22 cellular contexts compared by ENCODE assay signal in the genomic region with DNA sequence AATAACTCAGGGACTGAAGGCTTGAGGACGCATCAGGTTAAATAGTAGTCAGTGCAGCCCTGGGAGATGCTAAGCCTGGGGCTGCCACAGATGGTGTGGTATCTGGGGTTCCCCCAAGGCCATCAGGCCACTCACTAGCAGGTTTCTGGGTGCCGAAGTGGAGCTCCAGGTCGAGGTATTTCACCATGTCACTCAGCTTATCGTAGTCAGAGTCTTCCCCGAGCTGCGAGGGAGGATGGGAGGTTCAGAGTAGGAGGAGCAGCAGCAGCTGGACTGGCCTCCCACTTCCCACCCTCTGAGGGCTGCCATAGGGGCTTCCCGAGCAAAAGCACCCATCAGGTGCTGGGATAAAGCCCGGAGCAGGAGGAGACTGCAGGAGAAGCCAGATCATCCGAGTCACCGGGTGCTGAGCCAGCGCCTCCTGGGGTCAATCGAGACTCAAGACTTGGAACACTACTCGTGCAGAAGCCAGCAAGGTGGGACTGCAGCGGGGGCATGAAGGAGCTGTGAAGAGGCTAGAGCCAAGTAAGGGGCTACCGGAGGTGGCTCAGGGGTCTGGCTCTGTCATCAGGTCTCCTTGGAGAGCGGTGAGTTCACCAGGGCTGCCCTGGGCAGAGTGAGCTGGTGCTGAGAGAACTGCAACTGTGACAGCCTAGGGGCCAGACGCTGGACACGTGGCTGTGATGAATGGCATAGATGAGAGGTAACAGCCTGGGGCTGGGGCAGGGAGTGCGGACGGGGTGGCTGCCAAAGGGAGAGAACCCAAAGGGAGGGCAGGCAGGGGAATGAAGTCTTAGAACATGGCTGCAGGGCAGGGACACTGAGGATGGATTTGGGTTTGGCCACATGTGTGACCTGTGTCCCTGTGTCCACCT. TPM values are rescaled to one million over a fixed set of nuclear protein-coding genes. Genes with fewer than 3 reads are reported as not detected.
DNase-seq lines count a peak whose midpoint lies in the region; ATAC-seq, FAIRE-seq and TF ChIP-seq lines count a peak whose summit lies in the region.
"Had no signal": no experiment of that assay in that cellular context is flagged by ENCODE, and none has a peak within 500 bp of the region (broad histone marks: within the 10 kb centered on the region; RNA-seq: fewer than 3 reads in every experiment).

No MANE protein-coding gene starts in this region.

- H2BK20ac ChIP-seq in H9 (ENCODE audit: low read depth, low read length, poor library complexity, severe bottlenecking), result no peak overlapping the region

- CTCF ChIA-PET in K562 (lab: Yijun Ruan, JAX; ENCODE audit: low intra/inter-chr PET ratio), result no interaction called here

- H2AFZ ChIP-seq in K562 (ENCODE audit: low read depth, low read length) (peak overlapping the region; percentile 63), H9 (ENCODE audit: low read length) (no peak overlapping the region)

- no peak overlapping the region for H3T11ph ChIP-seq in H9 (ENCODE audit: low read length)

- no peak overlapping the region for H4K5ac ChIP-seq in H9 (ENCODE audit: insufficient read length, low read depth, low read length)

- WGBS in K562 (ENCODE audit: insufficient coverage, low coverage, missing lambda C conversion rate), result 6% methylated on average over 20 of the region's 20 CpGs
- WGBS in H9 (ENCODE audit: extremely low coverage, insufficient read length, low lambda C conversion rate), result no CpG with 5 or more reads among the region's 20 CpGs
- 60% methylated on average over 18 of the region's 20 CpGs for WGBS in suprapubic skin

- no peak overlapping the region for H3K18ac ChIP-seq in H9 (ENCODE audit: insufficient read length, low read depth, low read length)

- no peaks in the 10 kb centered on the region for H3K9me1 ChIP-seq in K562 (ENCODE audit: control insufficient read depth, insufficient read depth, low read length)

- DNase-seq in activated naive CD8-positive, alpha-beta T cell treated with anti-CD3 and anti-CD28 coated beads, Interleukin-2, amount 50 U/mL, for 24 hours, result no peak
- no peak for DNase-seq in activated naive CD8-positive, alpha-beta T cell treated with anti-CD3 and anti-CD28 coated beads for 36 hours
- DNase-seq in HuH-7 (ENCODE audit: low spot score) (peak; percentile 30), K562 (ENCODE audit: extremely low read depth in 1 of 4, low spot score in 3 of 4) (peak in 3 of 4 experiments; percentile 22 to 47 (median 41)), urothelium cell line (ENCODE audit: low spot score) (no peak), NCI-H1694 (lab: John Stamatoyannopoulos, UW) (no peak), H9 (no peak), suprapubic skin (ENCODE audit: low spot score in 2 of 2) (no peak)
- DNase-seq: activated CD4-positive, alpha-beta T cell treated with anti-CD3 and anti-CD28 coated beads for 1 hour; activated T-cell treated with anti-CD3 and anti-CD28 coated beads, Interleukin-2, amount 50 U/mL, for 72 hours; glutamatergic neuron; KBM-7; left colon; MV-4-11; NCI-H2029 had no signal

- H3K36me3 ChIP-seq in K562 (ENCODE audit: control insufficient read depth, insufficient read depth, low read length) (no peaks in the 10 kb centered on the region), suprapubic skin (no peaks in the 10 kb centered on the region)

- no peak overlapping the region for H3K56ac ChIP-seq in H9 (ENCODE audit: insufficient read length, low read depth, low read length)

- intact Hi-C loops in K562 (cut with micrococcal nuclease), result no loop called here

- H3K9me3 ChIP-seq in K562 (replicated peaks; ENCODE audit: control insufficient read depth, insufficient read depth, low read depth, low read length) (no peaks in the 10 kb centered on the region), H9 (ENCODE audit: control insufficient read depth, low read depth, low read length) (no peaks in the 10 kb centered on the region), suprapubic skin (no peaks in the 10 kb centered on the region)

- no peaks in the 10 kb centered on the region for H3K36me3 Mint-ChIP-seq in activated naive CD8-positive, alpha-beta T cell treated with anti-CD3 and anti-CD28 coated beads, Interleukin-2, amount 50 U/mL, for 24 hours (ENCODE audit: low read depth)
- H3K36me3 Mint-ChIP-seq in activated naive CD8-positive, alpha-beta T cell treated with anti-CD3 and anti-CD28 coated beads for 36 hours, result no peaks in the 10 kb centered on the region
- H3K36me3 Mint-ChIP-seq in H9 (ENCODE audit: insufficient read depth in 1 of 3, low read depth in 3 of 3), result peaks cover 0 to 3% (median under 1%) of the 10 kb centered on the region in 3 experiments; a peak in 2 of 7 replicates
- H3K36me3 Mint-ChIP-seq: brain; natural killer cell treated with Interleukin-12 subunit alpha and Interleukin-12 subunit beta and Interleukin-15 and Interleukin-18, amount 100 ng/mL, for 72 hours had no signal

- TF ChIP-seq EP300 in K562 (IDR thresholded peaks at IDR 0.05; ENCODE audit: low read length) (no peak), suprapubic skin (IDR thresholded peaks at IDR 0.05) (no peak)

- BruUV-seq in K562 (replicated peaks; lab: Mats Ljungman, UMichigan), result no TSS peak

- peaks cover 13 to 42% of the 10 kb centered on the region in 2 experiments; a peak in 4 of 5 replicates for H3K27me3 ChIP-seq in K562 (ENCODE audit: control insufficient read depth in 2 of 2, insufficient read depth in 2 of 2, low read length in 2 of 2)
- no peaks in the 10 kb centered on the region for H3K27me3 ChIP-seq in H9 (ENCODE audit: insufficient read depth, low read length)
- no peaks in the 10 kb centered on the region for H3K27me3 ChIP-seq in suprapubic skin

- TF ChIP-seq POLR2A in K562 (conservative IDR thresholded peaks at IDR 0.05) (no peak), suprapubic skin (IDR thresholded peaks at IDR 0.05) (no peak)

- in situ Hi-C loops in K562 (cut with MboI), result no loop called here

- no peak for TF ChIP-seq RAD21 in K562 (CRISPR knock-in tag; conservative IDR thresholded peaks at IDR 0.05 in 1 of 2, IDR thresholded peaks at IDR 0.05 in 1 of 2)

- H3K9me3 Mint-ChIP-seq in activated naive CD8-positive, alpha-beta T cell treated with anti-CD3 and anti-CD28 coated beads, Interleukin-2, amount 50 U/mL, for 24 hours, result no peaks in the 10 kb centered on the region
- H3K9me3 Mint-ChIP-seq in activated naive CD8-positive, alpha-beta T cell treated with anti-CD3 and anti-CD28 coated beads for 36 hours, result no peaks in the 10 kb centered on the region
- peaks cover 0 to 3% of the 10 kb centered on the region in 2 experiments; a peak in 2 of 5 replicates for H3K9me3 Mint-ChIP-seq in H9
- H3K9me3 Mint-ChIP-seq: activated T-cell treated with anti-CD3 and anti-CD28 coated beads, Interleukin-2, amount 50 U/mL, for 72 hours; brain; natural killer cell treated with Interleukin-12 subunit alpha and Interleukin-12 subunit beta and Interleukin-15 and Interleukin-18, amount 100 ng/mL, for 72 hours; stimulated activated effector memory CD8-positive, alpha-beta T cell treated with anti-CD3 and anti-CD28 coated beads, Interleukin-12 subunit alpha, Interleukin-12 subunit beta, amount 100 ng/mL, for 72 hours had no signal

- H3K4me2 ChIP-seq in K562 (ENCODE audit: insufficient read depth, low read length), result peak overlapping the region; percentile 38
- H3K4me2 ChIP-seq in H9 (ENCODE audit: insufficient read depth, insufficient read length, low read length), result no peak overlapping the region

- no peak overlapping the region for H4K91ac ChIP-seq in H9 (ENCODE audit: insufficient read length, low read depth, low read length)

- H2BK15ac ChIP-seq in H9 (ENCODE audit: low read depth, low read length), result no peak overlapping the region

- peak; percentile 69 for FAIRE-seq in K562 (lab: Jason Lieb, UNC)
- FAIRE-seq in urothelium cell line (lab: Jason Lieb, UNC), result peak; percentile 97
- FAIRE-seq: GM18507 had no signal

- no peak overlapping the region for H2BK120ac ChIP-seq in H9 (ENCODE audit: low read depth, low read length, poor library complexity, severe bottlenecking)

- TF ChIP-seq CTCF in K562 (IDR thresholded peaks at IDR 0.05 in 2 of 3, conservative IDR thresholded peaks at IDR 0.05 in 1 of 3; ENCODE audit: insufficient read depth in 2 of 3, low read depth in 1 of 3, low read length in 3 of 3), result no peak
- TF ChIP-seq CTCF in H9 (conservative IDR thresholded peaks at IDR 0.05), result no peak
- no peak for TF ChIP-seq CTCF in suprapubic skin (IDR thresholded peaks at IDR 0.05)

- no peak overlapping the region for H3K4me3 ChIP-seq in K562
- H3K4me3 ChIP-seq in suprapubic skin, result no peak overlapping the region

- no peak overlapping the region for H2BK12ac ChIP-seq in H9 (ENCODE audit: insufficient read length, low read depth, low read length)

- no peak overlapping the region for H2BK5ac ChIP-seq in H9 (ENCODE audit: insufficient read length, low read length)

- H3K27me3 Mint-ChIP-seq in activated naive CD8-positive, alpha-beta T cell treated with anti-CD3 and anti-CD28 coated beads, Interleukin-2, amount 50 U/mL, for 24 hours, result no peaks in the 10 kb centered on the region
- no peaks in the 10 kb centered on the region for H3K27me3 Mint-ChIP-seq in activated naive CD8-positive, alpha-beta T cell treated with anti-CD3 and anti-CD28 coated beads for 36 hours
- H3K27me3 Mint-ChIP-seq in H9 (ENCODE audit: low read depth), result peaks cover 6% of the 10 kb centered on the region
- H3K27me3 Mint-ChIP-seq: natural killer cell treated with Interleukin-12 subunit alpha and Interleukin-12 subunit beta and Interleukin-15 and Interleukin-18, amount 100 ng/mL, for 72 hours; progenitor cell of endocrine pancreas had no signal

- H3K9ac ChIP-seq in K562 (ENCODE audit: insufficient read depth in 1 of 2, low read depth in 2 of 2, low read length in 2 of 2) (peak overlapping the region in 1 of 2 experiments; percentile 80; a peak in 2 of 4 replicates), H9 (ENCODE audit: extremely low read depth, insufficient read length, low read length) (no peak overlapping the region)

- no peak overlapping the region for H3K27ac Mint-ChIP-seq in activated naive CD8-positive, alpha-beta T cell treated with anti-CD3 and anti-CD28 coated beads, Interleukin-2, amount 50 U/mL, for 24 hours
- no peak overlapping the region for H3K27ac Mint-ChIP-seq in activated naive CD8-positive, alpha-beta T cell treated with anti-CD3 and anti-CD28 coated beads for 36 hours
- peak overlapping the region in 1 of 3 experiments; percentile 40; a peak in 2 of 7 replicates for H3K27ac Mint-ChIP-seq in H9
- H3K27ac Mint-ChIP-seq: activated T-cell treated with anti-CD3 and anti-CD28 coated beads, Interleukin-2, amount 50 U/mL, for 72 hours; natural killer cell treated with Interleukin-12 subunit alpha and Interleukin-12 subunit beta and Interleukin-15 and Interleukin-18, amount 100 ng/mL, for 72 hours had no signal

- H3K23ac ChIP-seq in H9 (ENCODE audit: insufficient read length, low read depth, low read length), result no peak overlapping the region

- H3K23me2 ChIP-seq in H9 (ENCODE audit: insufficient read length, low read depth, low read length, poor library complexity, severe bottlenecking), result peaks cover 6% of the 10 kb centered on the region

- no peak overlapping the region for H3K14ac ChIP-seq in H9 (ENCODE audit: insufficient read depth, low read length)

- POLR2A ChIA-PET in K562 (lab: Yijun Ruan, JAX), result interaction anchor here (0.6 to 2.0 kb wide), 4 partner anchors 10 to 70 kb away, joined by 3 to 6 read pairs (median 4); no protein-coding TSS in a partner anchor

- no peaks in the 10 kb centered on the region for H3K79me1 ChIP-seq in H9 (ENCODE audit: insufficient read depth, low read depth, low read length, poor library complexity, severe bottlenecking)

- no peaks in the 10 kb centered on the region for H3K79me2 ChIP-seq in K562 (ENCODE audit: control insufficient read depth, insufficient read depth, low read length)
- no peaks in the 10 kb centered on the region for H3K79me2 ChIP-seq in H9 (ENCODE audit: insufficient read depth, low read length)

- H4K20me1 ChIP-seq in K562 (replicated peaks; ENCODE audit: control insufficient read depth, insufficient read depth, low read length) (peaks cover 4% of the 10 kb centered on the region; the same call in 1 of the 2 replicates), H9 (ENCODE audit: control insufficient read depth, insufficient read depth, insufficient read length) (no peaks in the 10 kb centered on the region)

- no peak overlapping the region for H4K8ac ChIP-seq in H9 (replicated peaks; ENCODE audit: insufficient read length, low read depth, low read length)

- ATAC-seq in activated naive CD8-positive, alpha-beta T cell treated with anti-CD3 and anti-CD28 coated beads, Interleukin-2, amount 50 U/mL, for 24 hours, result no peak
- no peak for ATAC-seq in K562
- ATAC-seq: activated T-cell treated with anti-CD3 and anti-CD28 coated beads, Interleukin-2, amount 50 U/mL, for 72 hours; left colon; natural killer cell treated with Interleukin-12 subunit alpha and Interleukin-12 subunit beta and Interleukin-15 and Interleukin-18, amount 100 ng/mL, for 72 hours; stimulated activated effector memory CD8-positive, alpha-beta T cell treated with anti-CD3 and anti-CD28 coated beads, Interleukin-12 subunit alpha, Interleukin-12 subunit beta, amount 100 ng/mL, for 72 hours had no signal

- H2AK5ac ChIP-seq in H9 (ENCODE audit: insufficient read length, low read length), result no peak overlapping the region

- peak overlapping the region; percentile 81 for H3K4me3 Mint-ChIP-seq in activated naive CD8-positive, alpha-beta T cell treated with anti-CD3 and anti-CD28 coated beads, Interleukin-2, amount 50 U/mL, for 24 hours
- H3K4me3 Mint-ChIP-seq in activated naive CD8-positive, alpha-beta T cell treated with anti-CD3 and anti-CD28 coated beads for 36 hours, result no peak overlapping the region
- H3K4me3 Mint-ChIP-seq in H9, result no peak overlapping the region; a peak in 1 of 5 replicates

- H3K4me1 ChIP-seq in K562 (replicated peaks in 1 of 2; ENCODE audit: control insufficient read depth in 2 of 2, insufficient read depth in 2 of 2, low read length in 2 of 2), result peaks cover 13 to 55% of the 10 kb centered on the region in 2 experiments
- H3K4me1 ChIP-seq in H9 (ENCODE audit: insufficient read depth, low read length), result no peaks in the 10 kb centered on the region
- peaks cover 14% of the 10 kb centered on the region for H3K4me1 ChIP-seq in suprapubic skin

- no peak overlapping the region for H3K4ac ChIP-seq in H9 (ENCODE audit: low read depth, low read length)

- peaks cover 4% of the 10 kb centered on the region for H3K4me1 Mint-ChIP-seq in activated naive CD8-positive, alpha-beta T cell treated with anti-CD3 and anti-CD28 coated beads, Interleukin-2, amount 50 U/mL, for 24 hours
- H3K4me1 Mint-ChIP-seq in activated naive CD8-positive, alpha-beta T cell treated with anti-CD3 and anti-CD28 coated beads for 36 hours, result peaks cover 7% of the 10 kb centered on the region
- peaks cover 4 to 10% of the 10 kb centered on the region in 2 experiments for H3K4me1 Mint-ChIP-seq in H9
- H3K4me1 Mint-ChIP-seq: brain had no signal

- H3K27ac ChIP-seq in K562 (ENCODE audit: extremely low read depth, low read depth, low read length), result no peak overlapping the region
- H3K27ac ChIP-seq in H9 (ENCODE audit: insufficient read length, low read depth, low read length), result no peak overlapping the region
- H3K27ac ChIP-seq in suprapubic skin, result no peak overlapping the region

RNA-seq across cellular contexts. Expression of gene KDELR2, which starts 22.0 kb away (rescaled TPM):
- total RNA-seq in activated naive CD8-positive, alpha-beta T cell treated with anti-CD3 and anti-CD28 coated beads for 36 hours, result 10 to 100 TPM; 63.0 to 67.3 TPM
- total RNA-seq in K562 (2011; cell fraction: chromatin; rRNA removed; ENCODE audit: low replicate concordance), result 94.9 and 147 TPM in 2 replicates
- 95.4 and 110 TPM in 2 replicates for total RNA-seq in K562 (2011; cell fraction: nucleolus; rRNA removed)
- total RNA-seq in K562 (2011; cell fraction: nucleoplasm; rRNA removed), result 163 and 235 TPM in 2 replicates
- 40.5 and 58.3 TPM in 2 replicates for total RNA-seq in K562 (2014; rRNA removed)
- total RNA-seq in K562 (2014; rRNA removed; fragmentation: Illumina TruSeq; extraction: Trizol), result 80.3 and 80.4 TPM in 2 replicates
- total RNA-seq in K562 (2015; rRNA removed; fragmentation: Illumina TruSeq; extraction: Trizol), result 61.2 and 67.6 TPM in 2 replicates
- 111 and 113 TPM in 2 replicates for total RNA-seq in K562 (2021)
- polyA plus RNA-seq in K562 (2011; rRNA removed), result 121 and 166 TPM in 2 replicates
- polyA plus RNA-seq in K562 (2011; cell fraction: cytosol; rRNA removed), result 75.6 and 141 TPM in 2 replicates
- 37.8 and 76.5 TPM in 2 replicates for polyA plus RNA-seq in K562 (2011; cell fraction: nucleus; rRNA removed)
- polyA plus RNA-seq in K562 (2012), result 65.3 and 95.8 TPM in 2 replicates
- 69.8 and 75.3 TPM in 2 replicates for polyA plus RNA-seq in K562 (2014; fragmentation: Illumina TruSeq; extraction: Trizol)
- 10 to 100 TPM; 27.4 to 27.9 TPM for polyA plus RNA-seq in K562 (2014; fragmentation: Nextera tagmentation; extraction: Ambion mirVana)
- polyA plus RNA-seq in K562 (2014; rRNA removed), result 51.3 and 67.0 TPM in 2 replicates
- polyA minus RNA-seq in K562 (2011; rRNA and poly(A)+ RNA removed), result 88.6 and 117 TPM in 2 replicates
- 54.8 and 56.9 TPM in 2 replicates for polyA minus RNA-seq in K562 (2011; cell fraction: cytosol; rRNA and poly(A)+ RNA removed)
- 15.2 and 34.5 TPM in 2 replicates for polyA minus RNA-seq in K562 (2011; cell fraction: nucleus; rRNA and poly(A)+ RNA removed)
- 86.5 and 91.8 TPM in 2 replicates for total RNA-seq in H9 (2021)
- 10 to 100 TPM; 62.4 to 70.5 (median 68.9) TPM for total RNA-seq in suprapubic skin

RNA-seq across cellular contexts. Expression of gene GRID2IP, which starts 45.3 kb away (rescaled TPM):
- under 1 TPM in 1 of 2 experiments, not detected in 1; 0.06 TPM for total RNA-seq in activated naive CD8-positive, alpha-beta T cell treated with anti-CD3 and anti-CD28 coated beads for 36 hours
- 0.09 TPM in 1 of 2 replicates, not detected in the other for total RNA-seq in K562 (2011; cell fraction: chromatin; rRNA removed; ENCODE audit: low replicate concordance)
- not detected in 2 replicates for total RNA-seq in K562 (2011; cell fraction: nucleolus; rRNA removed)
- not detected in 2 replicates for total RNA-seq in K562 (2011; cell fraction: nucleoplasm; rRNA removed)
- not detected in 2 replicates for total RNA-seq in K562 (2014; rRNA removed)
- not detected in 2 replicates for total RNA-seq in K562 (2014; rRNA removed; fragmentation: Illumina TruSeq; extraction: Trizol)
- total RNA-seq in K562 (2015; rRNA removed; fragmentation: Illumina TruSeq; extraction: Trizol), result not detected in 2 replicates
- total RNA-seq in K562 (2021), result not detected in 2 replicates
- not detected in 2 replicates for polyA plus RNA-seq in K562 (2011; rRNA removed)
- not detected in 2 replicates for polyA plus RNA-seq in K562 (2011; cell fraction: cytosol; rRNA removed)
- not detected in 2 replicates for polyA plus RNA-seq in K562 (2011; cell fraction: nucleus; rRNA removed)
- polyA plus RNA-seq in K562 (2012), result not detected in 2 replicates
- polyA plus RNA-seq in K562 (2014; fragmentation: Illumina TruSeq; extraction: Trizol), result not detected in 2 replicates
- polyA plus RNA-seq in K562 (2014; fragmentation: Nextera tagmentation; extraction: Ambion mirVana), result not detected
- not detected in 2 replicates for polyA plus RNA-seq in K562 (2014; rRNA removed)
- polyA minus RNA-seq in K562 (2011; rRNA and poly(A)+ RNA removed), result not detected in 2 replicates
- not detected in 2 replicates for polyA minus RNA-seq in K562 (2011; cell fraction: cytosol; rRNA and poly(A)+ RNA removed)
- polyA minus RNA-seq in K562 (2011; cell fraction: nucleus; rRNA and poly(A)+ RNA removed), result not detected in 2 replicates
- total RNA-seq in H9 (2021), result 1.7 TPM in 2 replicates
- 1 to 10 TPM in 1 of 4 donors, under 1 TPM in 3; 0.16 to 1.0 (median 0.62) TPM for total RNA-seq in suprapubic skin
- total RNA-seq: Daoy had no signal
- polyA plus RNA-seq: AG04450 had no signal

RNA-seq across cellular contexts. Expression of gene DAGLB, which starts 58.2 kb away (rescaled TPM):
- total RNA-seq in activated naive CD8-positive, alpha-beta T cell treated with anti-CD3 and anti-CD28 coated beads for 36 hours, result 10 to 100 TPM; 15.7 to 17.1 TPM
- total RNA-seq in K562 (2011; cell fraction: chromatin; rRNA removed; ENCODE audit: low replicate concordance), result 63.0 and 140 TPM in 2 replicates
- 64.6 and 66.9 TPM in 2 replicates for total RNA-seq in K562 (2011; cell fraction: nucleolus; rRNA removed)
- total RNA-seq in K562 (2011; cell fraction: nucleoplasm; rRNA removed), result 67.4 and 68.4 TPM in 2 replicates
- total RNA-seq in K562 (2014; rRNA removed) (9.4 and 11.3 TPM in 2 replicates), K562 (2014; rRNA removed; fragmentation: Illumina TruSeq; extraction: Trizol) (4.1 and 5.8 TPM in 2 replicates), K562 (2015; rRNA removed; fragmentation: Illumina TruSeq; extraction: Trizol) (9.4 and 9.7 TPM in 2 replicates), K562 (2021) (16.3 and 16.4 TPM in 2 replicates), H9 (2021) (41.9 and 46.4 TPM in 2 replicates), suprapubic skin (10 to 100 TPM; 19.0 to 61.2 (median 22.0) TPM)
- polyA plus RNA-seq in K562 (2011; rRNA removed) (12.0 and 15.8 TPM in 2 replicates), K562 (2014; fragmentation: Illumina TruSeq; extraction: Trizol) (7.8 and 8.9 TPM in 2 replicates), K562 (2014; fragmentation: Nextera tagmentation; extraction: Ambion mirVana) (1 to 10 TPM in 1 of 2 experiments, under 1 TPM in 1; 0.92 to 1.0 TPM), K562 (2014; rRNA removed) (9.3 and 9.5 TPM in 2 replicates)
- 15.1 and 17.4 TPM in 2 replicates for polyA plus RNA-seq in K562 (2011; cell fraction: cytosol; rRNA removed)
- 31.9 and 32.2 TPM in 2 replicates for polyA plus RNA-seq in K562 (2011; cell fraction: nucleus; rRNA removed)
- polyA plus RNA-seq in K562 (2012), result 7.4 and 10.0 TPM in 2 replicates
- 30.5 and 33.7 TPM in 2 replicates for polyA minus RNA-seq in K562 (2011; rRNA and poly(A)+ RNA removed)
- polyA minus RNA-seq in K562 (2011; cell fraction: cytosol; rRNA and poly(A)+ RNA removed), result 20.4 and 27.9 TPM in 2 replicates
- 20.7 and 23.4 TPM in 2 replicates for polyA minus RNA-seq in K562 (2011; cell fraction: nucleus; rRNA and poly(A)+ RNA removed)

Comparison
In these comparisons a context has a peak if more than half of its experiments do, and no peak if none do; other contexts are left out.
1. DNase-seq: peak in HuH-7 (single experiment) and K562 (3 of 4); none in activated naive CD8-positive, alpha-beta T cell treated with anti-CD3 and anti-CD28 coated beads, Interleukin-2, amount 50 U/mL, for 24 hours (single experiment), activated naive CD8-positive, alpha-beta T cell treated with anti-CD3 and anti-CD28 coated beads for 36 hours (single experiment), urothelium cell line (single experiment), NCI-H1694 (single experiment), H9 (single experiment) and suprapubic skin (0 of 2).